ENCODE assay signal across 8 cellular contexts in genomic region chr17:75763613-75764416, GRCh38. TPM values are rescaled to one million over a fixed set of nuclear protein-coding genes. Genes with fewer than 3 reads are reported as not detected.
A peak's percentile ranks its signal among the peaks of the same experiment; 100 is the strongest.
DNase-seq lines count a peak whose midpoint lies in the region; ATAC-seq and TF ChIP-seq lines count a peak whose summit lies in the region.

No MANE protein-coding gene starts in this region.

- no peaks in the 10 kb centered on the region for H3K79me2 ChIP-seq in MM.1S (ENCODE audit: low read length)

- TF ChIP-seq CTCF in BJ (IDR thresholded peaks at IDR 0.05; ENCODE audit: insufficient read depth, low read depth, low read length) (no peak), MM.1S (IDR thresholded peaks at IDR 0.05; ENCODE audit: low read length) (no peak), nephron (IDR thresholded peaks at IDR 0.05; ENCODE audit: unreplicated experiment in 3 of 3) (no peak)

- H3K9me3 ChIP-seq in MM.1S (replicated peaks; ENCODE audit: insufficient read depth, low read length) (no peaks in the 10 kb centered on the region), ectodermal cell (ENCODE audit: control insufficient read depth, low read length) (no peaks in the 10 kb centered on the region)

- 82 to 85% methylated on average over 16 of the region's 16 CpGs for WGBS in ectodermal cell, 2 experiments

- no peak for ATAC-seq in GM19467 (IDR thresholded peaks at IDR 0.05; ENCODE audit: unreplicated experiment)
- ATAC-seq in GM19328 (IDR thresholded peaks at IDR 0.05; ENCODE audit: unreplicated experiment), result no peak
- ATAC-seq in GM21717 (IDR thresholded peaks at IDR 0.05; ENCODE audit: unreplicated experiment), result no peak
- no peak for ATAC-seq in HG03097 (IDR thresholded peaks at IDR 0.05; ENCODE audit: low FRiP score, unreplicated experiment)

- H4K20me1 ChIP-seq in MM.1S (ENCODE audit: insufficient read depth, low read length), result no peaks in the 10 kb centered on the region

- POLR2A ChIA-PET in BJ (lab: Charles Lee), result interaction anchor here (0.6 to 0.9 kb wide), 5 partner anchors 9 to 256 kb away, joined by 3 to 5 read pairs (median 3); no protein-coding TSS in a partner anchor

- no peaks in the 10 kb centered on the region for H3K9me3 Mint-ChIP-seq in nephron

- CTCF ChIA-PET in BJ (lab: Yijun Ruan, JAX), result interaction anchor here (0.9 to 6.4 kb wide), 14 partner anchors 10 to 133 kb away, joined by 3 to 63 read pairs (median 6); partner anchors contain the start of genes SMIM5, TRIM65 and UNK

- peak overlapping the region; percentile 96 for H3K4me2 ChIP-seq in MM.1S (ENCODE audit: low read depth, low read length)

- peak overlapping the region; percentile 87 for H3K9ac ChIP-seq in MM.1S (ENCODE audit: low read length)

- H3K36me3 ChIP-seq in BJ (ENCODE audit: control insufficient read depth, insufficient read depth, low read length), result peaks cover 3% of the 10 kb centered on the region
- H3K36me3 ChIP-seq in MM.1S (replicated peaks; ENCODE audit: insufficient read depth, low read length), result no peaks in the 10 kb centered on the region
- no peaks in the 10 kb centered on the region for H3K36me3 ChIP-seq in ectodermal cell (ENCODE audit: control insufficient read depth, insufficient read depth, low read length)

- peak overlapping the region; percentile 98; the same call in 1 of the 2 replicates for H2AFZ ChIP-seq in MM.1S (ENCODE audit: low read length)

- no peak overlapping the region for H3K27ac Mint-ChIP-seq in nephron

- H3K9me2 ChIP-seq in MM.1S (replicated peaks; ENCODE audit: insufficient read depth, low read length), result no peaks in the 10 kb centered on the region

- peaks cover 6% of the 10 kb centered on the region for H3K4me1 Mint-ChIP-seq in nephron

- peaks cover 11% of the 10 kb centered on the region; the same call in 1 of the 2 replicates for H3F3A ChIP-seq in MM.1S (ENCODE audit: insufficient read depth, low read length)

- H3K4me1 ChIP-seq in MM.1S (ENCODE audit: low read length), result peaks cover 8% of the 10 kb centered on the region; the same call in 1 of the 2 replicates
- peaks cover 8% of the 10 kb centered on the region for H3K4me1 ChIP-seq in ectodermal cell (ENCODE audit: control insufficient read depth, insufficient read depth, low read length)

- peak overlapping the region; percentile 74 to 82 (median 77) for H3K4me3 Mint-ChIP-seq in nephron

- H3K27ac ChIP-seq in MM.1S (ENCODE audit: low read length) (no peak overlapping the region), ectodermal cell (ENCODE audit: insufficient read depth, low read depth, low read length, poor library complexity, severe bottlenecking) (no peak overlapping the region)

- H3K4me3 ChIP-seq in BJ (ENCODE audit: low read depth, low read length), result peak overlapping the region; percentile 78
- peak overlapping the region; percentile 85 for H3K4me3 ChIP-seq in MM.1S (ENCODE audit: low read length)
- H3K4me3 ChIP-seq in ectodermal cell (ENCODE audit: insufficient read depth, low read depth, low read length), result peak overlapping the region; percentile 65

- no peaks in the 10 kb centered on the region for H3K36me3 Mint-ChIP-seq in nephron (ENCODE audit: low read depth)

- no peak for DNase-seq in BJ (ENCODE audit: low read depth)
- no peak for DNase-seq in MM.1S

- H3K27me3 ChIP-seq in BJ (ENCODE audit: control insufficient read depth, insufficient read depth, low read length) (no peaks in the 10 kb centered on the region), MM.1S (replicated peaks; ENCODE audit: insufficient read depth, low read length) (no peaks in the 10 kb centered on the region), ectodermal cell (ENCODE audit: control insufficient read depth, insufficient read depth, low read length, poor library complexity, severe bottlenecking) (peaks cover 6% of the 10 kb centered on the region)

- no peaks in the 10 kb centered on the region for H3K27me3 Mint-ChIP-seq in nephron (ENCODE audit: low read depth)

RNA-seq across cellular contexts. Expression of gene GALK1, which starts 1.2 kb away (rescaled TPM):
- polyA plus RNA-seq in BJ (2011; rRNA removed), result 19.9 and 35.8 TPM in 2 replicates
- 11.4 and 18.5 TPM in 2 replicates for polyA minus RNA-seq in BJ (2011; rRNA and poly(A)+ RNA removed)
- polyA plus RNA-seq in ectodermal cell (2013, experiment 1 of 4), result 23.8 TPM
- 20.0 TPM for polyA plus RNA-seq in ectodermal cell (2013, experiment 2 of 4)
- polyA plus RNA-seq in ectodermal cell (2013, experiment 3 of 4), result 24.6 TPM
- polyA plus RNA-seq in ectodermal cell (2013, experiment 4 of 4), result 20.5 TPM

RNA-seq across cellular contexts. Expression of gene UNK, which starts 20.8 kb away (rescaled TPM):
- 7.2 and 8.5 TPM in 2 replicates for polyA plus RNA-seq in BJ (2011; rRNA removed)
- 9.7 and 11.0 TPM in 2 replicates for polyA minus RNA-seq in BJ (2011; rRNA and poly(A)+ RNA removed)
- 46.8 TPM for polyA plus RNA-seq in ectodermal cell (2013, experiment 1 of 4)
- polyA plus RNA-seq in ectodermal cell (2013, experiment 2 of 4), result 51.5 TPM
- 38.8 TPM for polyA plus RNA-seq in ectodermal cell (2013, experiment 3 of 4)
- polyA plus RNA-seq in ectodermal cell (2013, experiment 4 of 4), result 46.4 TPM

RNA-seq across cellular contexts. Expression of gene ITGB4, which starts 42.6 kb away (rescaled TPM):
- polyA plus RNA-seq in BJ (2011; rRNA removed), result 2.1 and 2.3 TPM in 2 replicates
- 0.77 and 1.9 TPM in 2 replicates for polyA minus RNA-seq in BJ (2011; rRNA and poly(A)+ RNA removed)
- 2.1 TPM for polyA plus RNA-seq in ectodermal cell (2013, experiment 1 of 4)
- 0.96 TPM for polyA plus RNA-seq in ectodermal cell (2013, experiment 2 of 4)
- 0.80 TPM for polyA plus RNA-seq in ectodermal cell (2013, experiment 3 of 4)
- 1.1 TPM for polyA plus RNA-seq in ectodermal cell (2013, experiment 4 of 4)
